Comparison of ENCODE assay signal across 28 cellular contexts in the genomic region with DNA sequence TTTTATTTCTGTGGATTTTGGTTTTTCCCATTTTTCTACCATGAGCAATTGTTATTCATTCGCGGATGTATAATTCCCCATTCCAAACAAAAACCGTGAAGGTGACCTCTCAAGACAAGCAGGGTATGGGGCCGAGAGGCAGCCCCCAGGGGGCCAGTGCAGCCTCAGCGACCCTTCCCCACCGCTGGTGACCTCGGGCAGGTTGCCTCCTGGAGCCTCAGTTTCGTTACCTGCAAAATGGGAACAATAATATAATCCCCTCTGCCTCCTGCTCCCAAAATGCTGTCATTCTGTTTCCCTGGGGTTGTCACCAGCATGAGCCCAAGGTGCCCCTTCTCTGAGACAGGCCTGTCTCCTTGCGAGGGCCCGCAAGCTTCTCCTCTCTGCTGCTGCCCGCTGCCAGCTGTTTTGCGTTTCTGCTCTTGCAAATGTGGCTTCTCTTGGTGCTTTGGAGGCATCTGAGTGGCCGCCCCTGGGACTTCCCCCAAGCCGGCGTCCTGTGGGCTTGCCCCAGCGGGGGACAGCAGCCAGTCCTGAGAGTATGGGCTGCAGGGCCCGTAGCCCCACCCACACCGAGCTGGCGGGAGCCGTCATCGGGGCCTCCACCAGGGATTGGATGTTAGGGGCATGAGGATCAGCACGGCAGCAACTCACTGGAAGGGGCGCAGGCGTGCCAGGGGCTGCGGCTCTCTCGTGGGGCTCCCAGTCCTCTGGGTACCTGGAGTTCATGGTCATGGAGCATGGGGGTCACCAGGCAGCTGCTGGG.
"Had no signal": no experiment of that assay in that cellular context is flagged by ENCODE, and none has a peak within 500 bp of the region (broad histone marks: within the 10 kb centered on the region; RNA-seq: fewer than 3 reads in every experiment).

No MANE protein-coding gene starts in this region.

- H3K4me2 ChIP-seq: neural progenitor cell had no signal

- H3K4me1 Mint-ChIP-seq: activated B cell treated with CpG ODN at 0.5 μM for 24 hours; activated CD4-positive, alpha-beta T cell treated with anti-CD3 and anti-CD28 coated beads for 36 hours had no signal

- H3K4me3 ChIP-seq: adrenal gland, ascending aorta, lung, neural progenitor cell, thoracic aorta, vagina had no signal

- H3K9me3 Mint-ChIP-seq: activated B cell treated with CpG ODN at 0.5 μM for 24 hours; activated T-cell treated with anti-CD3 and anti-CD28 coated beads, Interleukin-2, amount 50 U/mL, for 4 hours; activated T-helper 2 cell treated with anti-CD3 and anti-CD28 coated beads, Interferon-gamma antibody, Interleukin-2, Interleukin-4, amounts not matched to agents 10 μg/mL and 5 μg/mL and 100 μg/mL, durations not matched to agents 14 hours and 24 hours and 36 hours; neural progenitor cell; type B pancreatic cell had no signal

- H3K27ac ChIP-seq: adrenal gland, ascending aorta, brain microvascular endothelial cell, neural progenitor cell, thoracic aorta, vagina had no signal

- H3K27me3 ChIP-seq: adrenal gland, ascending aorta, brain microvascular endothelial cell, neural progenitor cell, vagina had no signal

- H2AFZ ChIP-seq: neural progenitor cell had no signal

- FAIRE-seq: colon, endothelial cell of umbilical vein, islet of Langerhans had no signal

- H3K27me3 Mint-ChIP-seq: activated CD4-positive, alpha-beta T cell treated with anti-CD3 and anti-CD28 coated beads for 36 hours; activated naive CD8-positive, alpha-beta T cell; naive thymus-derived CD4-positive, alpha-beta T cell had no signal

- H3K27ac Mint-ChIP-seq: activated B cell treated with CpG ODN at 0.5 μM for 24 hours; activated CD4-positive, alpha-beta T cell treated with anti-CD3 and anti-CD28 coated beads for 36 hours; activated naive CD8-positive, alpha-beta T cell; activated T-helper 2 cell treated with anti-CD3 and anti-CD28 coated beads, Interferon-gamma antibody, Interleukin-2, Interleukin-4, amounts not matched to agents 10 μg/mL and 5 μg/mL and 100 μg/mL, durations not matched to agents 14 hours and 24 hours and 36 hours; naive thymus-derived CD4-positive, alpha-beta T cell; neural progenitor cell; type B pancreatic cell had no signal

- H3K36me3 ChIP-seq: adrenal gland, ascending aorta, brain microvascular endothelial cell, neural progenitor cell, thoracic aorta, vagina had no signal

- ATAC-seq: activated CD4-positive, alpha-beta T cell treated with anti-CD3 and anti-CD28 coated beads for 36 hours; activated T-cell treated with anti-CD3 and anti-CD28 coated beads, Interleukin-2, amount 50 U/mL, for 4 hours; esophagus mucosa; left colon; naive thymus-derived CD4-positive, alpha-beta T cell had no signal

- H3K4me1 ChIP-seq: adrenal gland, ascending aorta, vagina had no signal

- H3K9ac ChIP-seq: neural progenitor cell had no signal

- DNase-seq: activated B cell treated with CpG ODN at 0.5 μM for 24 hours; activated CD4-positive, alpha-beta T cell treated with anti-CD3 and anti-CD28 coated beads for 36 hours; activated CD4-positive, alpha-beta T cell treated with anti-CD3 and anti-CD28 coated beads, Interleukin-2, amount 50 U/mL, for 4 hours; activated CD8-positive, alpha-beta memory T cell treated with anti-CD3 and anti-CD28 coated beads, Interleukin-2, amount 50 U/mL, for 48 hours; activated naive CD4-positive, alpha-beta T cell; activated T-cell treated with anti-CD3 and anti-CD28 coated beads, Interleukin-2, amount 50 U/mL, for 4 hours; adrenal gland; brain microvascular endothelial cell; central memory CD4-positive, alpha-beta T cell; effector memory CD4-positive, alpha-beta T cell; foreskin melanocyte; left colon; naive thymus-derived CD4-positive, alpha-beta T cell; stimulated activated CD4-positive, alpha-beta T cell treated with anti-CD3 and anti-CD28 coated beads, Interleukin-4, amount 100 ng/mL, for 1 hour; stimulated activated naive CD4-positive, alpha-beta T cell treated with Interleukin-2 at 50 U/mL for 16 hours; T-helper 9 cell had no signal

- H3K9me3 ChIP-seq: adrenal gland, ascending aorta, thoracic aorta, vagina had no signal

- H3K36me3 Mint-ChIP-seq: activated naive CD8-positive, alpha-beta T cell; naive thymus-derived CD4-positive, alpha-beta T cell; neural progenitor cell; type B pancreatic cell had no signal

- H3K4me3 Mint-ChIP-seq: activated B cell treated with CpG ODN at 0.5 μM for 24 hours; activated CD4-positive, alpha-beta T cell treated with anti-CD3 and anti-CD28 coated beads for 36 hours; activated naive CD8-positive, alpha-beta T cell; activated T-cell treated with anti-CD3 and anti-CD28 coated beads, Interleukin-2, amount 50 U/mL, for 4 hours; naive thymus-derived CD4-positive, alpha-beta T cell; neural progenitor cell; type B pancreatic cell had no signal
